ENCODE assay signal across 8 cellular contexts in the genomic region with DNA sequence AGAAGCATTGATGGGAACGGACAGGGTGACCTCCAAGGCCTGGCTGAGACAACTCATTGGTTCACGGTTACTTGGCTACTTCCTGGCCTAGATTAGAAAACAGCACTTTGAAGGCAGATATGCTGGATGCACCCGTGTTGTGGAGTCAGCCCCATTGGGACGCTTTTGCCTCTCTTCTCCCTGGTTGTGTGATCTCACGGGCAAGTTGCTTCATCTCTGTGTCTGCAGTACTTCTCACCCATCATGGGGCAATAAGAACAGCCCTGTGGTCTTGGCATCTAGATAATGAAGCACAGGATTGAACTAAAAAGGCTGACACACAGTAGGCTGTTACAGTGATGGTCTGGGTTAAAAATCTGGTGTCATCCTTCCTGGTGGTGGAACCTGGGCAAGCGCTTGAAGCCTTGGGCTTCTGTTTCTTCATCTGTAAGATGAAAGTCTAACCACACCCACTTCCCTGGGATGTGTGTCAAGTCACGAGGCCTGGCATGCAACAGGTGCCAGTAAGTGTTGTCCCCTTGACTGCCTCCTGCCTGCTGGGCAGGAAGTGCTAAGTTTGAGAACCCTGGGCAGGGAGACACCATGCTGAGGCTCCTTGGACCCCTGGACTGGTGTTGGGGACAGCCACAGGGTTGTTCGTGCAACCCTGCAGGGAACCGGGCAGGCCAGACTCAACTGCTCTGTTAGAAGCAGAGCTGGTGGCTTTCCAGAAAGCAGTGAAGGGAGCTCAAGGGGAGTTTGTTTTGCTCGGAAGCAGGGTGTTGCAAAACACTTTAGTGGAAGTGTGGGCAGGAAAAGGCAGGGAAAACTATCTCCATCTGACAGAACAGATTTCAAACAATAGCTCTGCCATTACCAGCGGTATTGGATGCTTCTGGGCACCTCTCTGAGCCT. TPM values are rescaled to one million over a fixed set of nuclear protein-coding genes. Genes with fewer than 3 reads are reported as not detected.
DNase-seq lines count a peak whose midpoint lies in the region; ATAC-seq and TF ChIP-seq lines count a peak whose summit lies in the region.

No MANE protein-coding gene starts in this region.

- POLR2A ChIA-PET in CD4-positive, alpha-beta memory T cell (lab: Charles Lee; ENCODE audit: partially characterized antibody): interaction anchor here (0.7 to 3.5 kb wide), 10 partner anchors 8 to 236 kb away, joined by 3 to 59 read pairs (median 4); partner anchors contain the start of genes DHRS7B, NATD1 and USP22

- H3K9me3 Mint-ChIP-seq in CD4-positive, alpha-beta memory T cell: no peaks in the 10 kb centered on the region
- no peaks in the 10 kb centered on the region for H3K9me3 Mint-ChIP-seq in activated naive CD4-positive, alpha-beta T cell treated with anti-CD3 and anti-CD28 coated beads, Interleukin-2, amount 50 U/mL, for 72 hours
- H3K9me3 Mint-ChIP-seq in naive B cell: no peaks in the 10 kb centered on the region

- H3K27ac Mint-ChIP-seq in CD4-positive, alpha-beta memory T cell: peak overlapping the region; percentile 80 to 98 (median 92)
- H3K27ac Mint-ChIP-seq in activated naive CD4-positive, alpha-beta T cell treated with anti-CD3 and anti-CD28 coated beads, Interleukin-2, amount 50 U/mL, for 72 hours: peak overlapping the region in 1 of 2 donors; percentile 36
- H3K27ac Mint-ChIP-seq in naive B cell: peak overlapping the region in 4 of 6 donors; percentile 59 to 93 (median 82)

- no peaks in the 10 kb centered on the region for H3K36me3 ChIP-seq in CD4-positive, alpha-beta memory T cell (ENCODE audit: insufficient read depth, low read length)
- H3K36me3 ChIP-seq in MG63: no peaks in the 10 kb centered on the region

- CTCF ChIA-PET in CD4-positive, alpha-beta memory T cell (lab: Charles Lee; ENCODE audit: partially characterized antibody): interaction anchor here (1.0 to 8.2 kb wide), 16 partner anchors 8 to 235 kb away, joined by 3 to 87 read pairs (median 11); partner anchors contain the start of genes NATD1 and TMEM11

- H3K27me3 Mint-ChIP-seq in CD4-positive, alpha-beta memory T cell: no peaks in the 10 kb centered on the region
- H3K27me3 Mint-ChIP-seq in naive B cell: peaks cover 0 to 4% (median 0%) of the 10 kb centered on the region in 3 donors

- H3K4me1 Mint-ChIP-seq in CD4-positive, alpha-beta memory T cell: peaks cover 36 to 64% (median 50%) of the 10 kb centered on the region in 4 donors
- peaks cover 48 to 64% (median 62%) of the 10 kb centered on the region in 3 donors for H3K4me1 Mint-ChIP-seq in naive B cell

- peak; percentile 8 to 21 for ATAC-seq in activated naive CD4-positive, alpha-beta T cell treated with anti-CD3 and anti-CD28 coated beads, Interleukin-2, amount 50 U/mL, for 72 hours
- ATAC-seq in naive B cell (ENCODE audit: low read depth in 2 of 2): no peak
- no peak for ATAC-seq in GM18505 (IDR thresholded peaks at IDR 0.05; ENCODE audit: unreplicated experiment)
- no peak for ATAC-seq in GM18498 (IDR thresholded peaks at IDR 0.05; ENCODE audit: unreplicated experiment)
- ATAC-seq in HG02642 (IDR thresholded peaks at IDR 0.05; ENCODE audit: poor library complexity, unreplicated experiment): no peak

- H3K36me3 Mint-ChIP-seq in CD4-positive, alpha-beta memory T cell: no peaks in the 10 kb centered on the region
- H3K36me3 Mint-ChIP-seq in activated naive CD4-positive, alpha-beta T cell treated with anti-CD3 and anti-CD28 coated beads, Interleukin-2, amount 50 U/mL, for 72 hours: no peaks in the 10 kb centered on the region
- H3K36me3 Mint-ChIP-seq in naive B cell: no peaks in the 10 kb centered on the region

- no peaks in the 10 kb centered on the region for H3K27me3 ChIP-seq in CD4-positive, alpha-beta memory T cell (ENCODE audit: insufficient read depth, low read length)
- H3K27me3 ChIP-seq in MG63: no peaks in the 10 kb centered on the region

- H3K4me3 ChIP-seq in CD4-positive, alpha-beta memory T cell (ENCODE audit: low read length in 2 of 2): no peak overlapping the region
- no peak overlapping the region for H3K4me3 ChIP-seq in MG63

- DNase-seq in CD4-positive, alpha-beta memory T cell: peak; percentile 69 to 83 (median 74)
- DNase-seq in MG63 (peak; percentile 31), naive B cell (peak; percentile 33), pons (ENCODE audit: low spot score) (no peak)
- DNase-seq in activated naive CD4-positive, alpha-beta T cell treated with anti-CD3 and anti-CD28 coated beads, Interleukin-2, amount 50 U/mL, for 72 hours (ENCODE audit: low spot score in 2 of 2): peak in 1 of 2 donors; percentile 38

- TF ChIP-seq POLR2A in GM18505 (IDR thresholded peaks at IDR 0.05; ENCODE audit: borderline replicate concordance, extremely low read depth, insufficient read depth, insufficient read length): no peak

- H3K9me3 ChIP-seq in CD4-positive, alpha-beta memory T cell (ENCODE audit: control insufficient read depth in 1 of 2, low read length in 2 of 2): no peaks in the 10 kb centered on the region
- no peaks in the 10 kb centered on the region for H3K9me3 ChIP-seq in MG63

- intact Hi-C loops in CD4-positive, alpha-beta memory T cell (cut with micrococcal nuclease): no loop called here

- peak overlapping the region; percentile 33 to 85 (median 64) for H3K4me3 Mint-ChIP-seq in CD4-positive, alpha-beta memory T cell
- peak overlapping the region in 6 of 8 donors; percentile 32 to 75 (median 44) for H3K4me3 Mint-ChIP-seq in naive B cell

- peak overlapping the region; percentile 59 for H3K27ac ChIP-seq in CD4-positive, alpha-beta memory T cell (ENCODE audit: low read depth, low read length)

- peaks cover 56% of the 10 kb centered on the region for H3K4me1 ChIP-seq in CD4-positive, alpha-beta memory T cell (ENCODE audit: insufficient read depth, low read length)

RNA-seq across cellular contexts. Expression of gene MAP2K3, which starts 6.0 kb away (rescaled TPM):
- 10 to 100 TPM; 52.6 to 63.2 TPM for total RNA-seq in CD4-positive, alpha-beta memory T cell
- 10 to 100 TPM; 48.5 to 88.9 TPM for polyA plus RNA-seq in CD4-positive, alpha-beta memory T cell
- total RNA-seq in MG63 (2014; rRNA removed; shearing (Covaris generic); ENCODE audit: low replicate concordance): 33.2 and 42.1 TPM in 2 replicates
- total RNA-seq in activated naive CD4-positive, alpha-beta T cell treated with anti-CD3 and anti-CD28 coated beads, Interleukin-2, amount 50 U/mL, for 72 hours: 100 to 1,000 TPM; 101 to 130 TPM
- polyA plus RNA-seq in naive B cell (ENCODE audit: low read depth in 6 of 6): 100 to 1,000 TPM in 2 of 6 donors, 10 to 100 TPM in 4; 93.2 to 151 (median 99.7) TPM

RNA-seq across cellular contexts. Expression of gene NATD1, which starts 25.3 kb away (rescaled TPM):
- total RNA-seq in CD4-positive, alpha-beta memory T cell: 10 to 100 TPM; 13.1 to 13.5 TPM
- 1 to 10 TPM in 1 of 2 donors, under 1 TPM in 1; 0.32 to 2.3 TPM for polyA plus RNA-seq in CD4-positive, alpha-beta memory T cell
- total RNA-seq in MG63 (2014; rRNA removed; shearing (Covaris generic); ENCODE audit: low replicate concordance): 0.36 TPM in 1 of 2 replicates, not detected in the other
- 1 to 10 TPM; 2.6 to 2.9 TPM for total RNA-seq in activated naive CD4-positive, alpha-beta T cell treated with anti-CD3 and anti-CD28 coated beads, Interleukin-2, amount 50 U/mL, for 72 hours
- 1 to 10 TPM in 3 of 6 donors, under 1 TPM in 2, not detected in 1; 0.52 to 2.2 (median 1.2) TPM for polyA plus RNA-seq in naive B cell (ENCODE audit: low read depth in 6 of 6)

Comparison
In these comparisons a context has a peak if more than half of its experiments do, and no peak if none do; other contexts are left out.
1. ATAC-seq: peak in activated naive CD4-positive, alpha-beta T cell treated with anti-CD3 and anti-CD28 coated beads, Interleukin-2, amount 50 U/mL, for 72 hours (2 of 2); none in naive B cell (0 of 2), GM18505 (single experiment), GM18498 (single experiment) and HG02642 (single experiment).